Comparison of ENCODE assay signal across 19 cellular contexts in genomic region chr14:89440997-89441909, GRCh38. TPM values are rescaled to one million over a fixed set of nuclear protein-coding genes. Genes with fewer than 3 reads are reported as not detected.
DNase-seq lines count a peak whose midpoint lies in the region; ATAC-seq and TF ChIP-seq lines count a peak whose summit lies in the region.
"Had no signal": no experiment of that assay in that cellular context is flagged by ENCODE, and none has a peak within 500 bp of the region (broad histone marks: within the 10 kb centered on the region; RNA-seq: fewer than 3 reads in every experiment).

No MANE protein-coding gene starts in this region.

- H3K9me1 ChIP-seq in IMR-90 (ENCODE audit: insufficient read depth, low read length): peaks cover 14% of the 10 kb centered on the region

- no peaks in the 10 kb centered on the region for H3K27me3 ChIP-seq in IMR-90 (ENCODE audit: control insufficient read depth, insufficient read depth, low read length)
- H3K27me3 ChIP-seq: gastroesophageal sphincter, upper lobe of left lung had no signal

- no peak overlapping the region for H3K4me2 ChIP-seq in IMR-90 (ENCODE audit: low read depth, low read length)

- H3K23ac ChIP-seq in IMR-90 (ENCODE audit: low read depth, low read length): no peak overlapping the region

- CTCF ChIA-PET in activated CD4-positive, alpha-beta T cell treated with anti-CD3 and anti-CD28 coated beads for 36 hours (lab: Charles Lee): interaction anchor here (0.6 kb wide), 1 partner anchor 435 kb away, joined by 3 read pairs; no protein-coding TSS in a partner anchor
- CTCF ChIA-PET in IMR-90 (lab: Yijun Ruan, JAX): no interaction called here

- H2BK15ac ChIP-seq in IMR-90 (ENCODE audit: low read depth, low read length): no peak overlapping the region; the same call in 2 of the 3 replicates

- no peak overlapping the region for H2AFZ ChIP-seq in IMR-90 (replicated peaks; ENCODE audit: low read length, poor library complexity)

- POLR2A ChIA-PET in activated CD4-positive, alpha-beta T cell treated with anti-CD3 and anti-CD28 coated beads for 36 hours (lab: Charles Lee): no interaction called here
- POLR2A ChIA-PET in IMR-90 (lab: Charles Lee; ENCODE audit: unreplicated experiment): no interaction called here

- H3K27ac ChIP-seq in IMR-90 (ENCODE audit: insufficient read depth, low read length): no peak overlapping the region
- H3K27ac ChIP-seq: gastroesophageal sphincter, upper lobe of left lung had no signal

- TF ChIP-seq RAD21 in IMR-90 (IDR thresholded peaks at IDR 0.05; ENCODE audit: low read length): no peak

- H3K36me3 Mint-ChIP-seq in activated CD4-positive, alpha-beta T cell treated with anti-CD3 and anti-CD28 coated beads for 36 hours (ENCODE audit: low read depth): peaks cover 18% of the 10 kb centered on the region
- peaks cover 18% of the 10 kb centered on the region for H3K36me3 Mint-ChIP-seq in activated CD4-positive, alpha-beta T cell treated with anti-CD3 and anti-CD28 coated beads, Interleukin-2, amount 10 ng/mL, durations not matched to agents 24 days and 14 days (ENCODE audit: low read depth)
- H3K36me3 Mint-ChIP-seq in endothelial cell (ENCODE audit: low read depth, unreplicated experiment): no peaks in the 10 kb centered on the region

- no peak overlapping the region for H4K5ac ChIP-seq in IMR-90 (ENCODE audit: low read depth, low read length)

- peaks cover 3% of the 10 kb centered on the region for H3K9me3 Mint-ChIP-seq in activated CD4-positive, alpha-beta T cell treated with anti-CD3 and anti-CD28 coated beads for 36 hours (ENCODE audit: low read depth)
- H3K9me3 Mint-ChIP-seq in activated CD4-positive, alpha-beta T cell treated with anti-CD3 and anti-CD28 coated beads, Interleukin-2, amount 10 ng/mL, durations not matched to agents 24 days and 14 days: peaks cover 4% of the 10 kb centered on the region
- no peaks in the 10 kb centered on the region for H3K9me3 Mint-ChIP-seq in endothelial cell (ENCODE audit: unreplicated experiment)
- H3K9me3 Mint-ChIP-seq: activated T-cell treated with anti-CD3 and anti-CD28 coated beads, Interleukin-2, amount 50 U/mL, for 72 hours; neural crest cell had no signal

- H3K4ac ChIP-seq in IMR-90 (ENCODE audit: low read depth, low read length): 0 out of 2 replicates have a peak overlapping the region, but pooled peaks have one; percentile 34

- H2BK5ac ChIP-seq in IMR-90 (ENCODE audit: low read depth, low read length, poor library complexity, severe bottlenecking): no peak overlapping the region

- no peak overlapping the region for H3K56ac ChIP-seq in IMR-90 (ENCODE audit: extremely low read depth, insufficient read depth, low read length)

- peak overlapping the region; percentile 57 for H2AK9ac ChIP-seq in IMR-90 (replicated peaks; ENCODE audit: low read depth, low read length, poor library complexity)

- no peak overlapping the region; the same call in 1 of the 2 replicates for H4K91ac ChIP-seq in IMR-90 (ENCODE audit: insufficient read depth, low read depth, low read length)

- ATAC-seq in activated CD4-positive, alpha-beta T cell treated with anti-CD3 and anti-CD28 coated beads for 36 hours: no peak
- ATAC-seq in IMR-90 (ENCODE audit: low read depth): no peak
- ATAC-seq in GM21423 (IDR thresholded peaks at IDR 0.05; ENCODE audit: unreplicated experiment): no peak
- no peak for ATAC-seq in HG03565 (IDR thresholded peaks at IDR 0.05; ENCODE audit: unreplicated experiment)
- ATAC-seq: activated T-cell treated with anti-CD3 and anti-CD28 coated beads, Interleukin-2, amount 50 U/mL, for 72 hours; gastroesophageal sphincter had no signal

- H3K4me3 ChIP-seq in IMR-90 (ENCODE audit: insufficient read depth, low read depth, low read length): no peak overlapping the region
- H3K4me3 ChIP-seq: gastroesophageal sphincter, upper lobe of left lung had no signal

- DNase-seq in activated CD4-positive, alpha-beta T cell treated with anti-CD3 and anti-CD28 coated beads for 36 hours: no peak
- DNase-seq in activated CD4-positive, alpha-beta T cell treated with anti-CD3 and anti-CD28 coated beads, Interleukin-2, amount 10 ng/mL, durations not matched to agents 24 days and 14 days: no peak
- DNase-seq in IMR-90: no peak
- no peak for DNase-seq in endothelial cell (ENCODE audit: low spot score)
- peak; percentile 33 for DNase-seq in mesenteric fat pad (ENCODE audit: low spot score)
- no peak for DNase-seq in HuH-7 (ENCODE audit: low spot score)
- DNase-seq: activated T-cell treated with anti-CD3 and anti-CD28 coated beads, Interleukin-2, amount 50 U/mL, for 72 hours; COR-L47; DMS79 treated with DMSO at 0.1 percent for 48 hours; effector memory CD4-positive, alpha-beta T cell; KBM-7; left ventricle myocardium superior; NCI-H146; NCI-H524 treated with DMSO at 0.1 percent for 48 hours; upper lobe of left lung had no signal

- no peaks in the 10 kb centered on the region for H3K9me3 ChIP-seq in IMR-90 (ENCODE audit: control insufficient read depth, insufficient read depth, low read length)
- H3K9me3 ChIP-seq: gastroesophageal sphincter, upper lobe of left lung had no signal

- H3K9ac ChIP-seq in IMR-90 (ENCODE audit: low read depth, low read length): no peak overlapping the region

- no peak overlapping the region for H3K4me3 Mint-ChIP-seq in activated CD4-positive, alpha-beta T cell treated with anti-CD3 and anti-CD28 coated beads for 36 hours
- H3K4me3 Mint-ChIP-seq in activated CD4-positive, alpha-beta T cell treated with anti-CD3 and anti-CD28 coated beads, Interleukin-2, amount 10 ng/mL, durations not matched to agents 24 days and 14 days: no peak overlapping the region
- H3K4me3 Mint-ChIP-seq in endothelial cell (ENCODE audit: unreplicated experiment): no peak overlapping the region
- H3K4me3 Mint-ChIP-seq: activated T-cell treated with anti-CD3 and anti-CD28 coated beads, Interleukin-2, amount 50 U/mL, for 72 hours; neural crest cell had no signal

- peaks cover 26 to 41% of the 10 kb centered on the region in 2 experiments for H3K79me1 ChIP-seq in IMR-90 (ENCODE audit: low read depth in 1 of 2, low read length in 2 of 2)

- H3K27ac Mint-ChIP-seq in activated CD4-positive, alpha-beta T cell treated with anti-CD3 and anti-CD28 coated beads for 36 hours: peak overlapping the region; percentile 31
- no peak overlapping the region for H3K27ac Mint-ChIP-seq in activated CD4-positive, alpha-beta T cell treated with anti-CD3 and anti-CD28 coated beads, Interleukin-2, amount 10 ng/mL, durations not matched to agents 24 days and 14 days
- peak overlapping the region; percentile 7 for H3K27ac Mint-ChIP-seq in endothelial cell (ENCODE audit: unreplicated experiment)
- H3K27ac Mint-ChIP-seq: activated T-cell treated with anti-CD3 and anti-CD28 coated beads, Interleukin-2, amount 50 U/mL, for 72 hours had no signal

- TF ChIP-seq CTCF in IMR-90 (conservative IDR thresholded peaks at IDR 0.05; ENCODE audit: low read depth, low read length) (no peak), endothelial cell (IDR thresholded peaks at IDR 0.05; ENCODE audit: unreplicated experiment) (no peak)

- 0 out of 2 replicates have a peak, but pooled peaks cover 1% of the 10 kb centered on the region for H3K36me3 ChIP-seq in IMR-90 (ENCODE audit: control insufficient read depth, insufficient read depth, low read length)
- H3K36me3 ChIP-seq: gastroesophageal sphincter, upper lobe of left lung had no signal

- peak overlapping the region; percentile 43; the same call in 1 of the 2 replicates for H2AK5ac ChIP-seq in IMR-90 (ENCODE audit: low read depth, low read length)

- peaks cover 14% of the 10 kb centered on the region for H3K4me1 ChIP-seq in IMR-90 (ENCODE audit: control insufficient read depth, insufficient read depth, low read length)

- H3K27me3 Mint-ChIP-seq in activated CD4-positive, alpha-beta T cell treated with anti-CD3 and anti-CD28 coated beads for 36 hours: no peaks in the 10 kb centered on the region
- H3K27me3 Mint-ChIP-seq in activated CD4-positive, alpha-beta T cell treated with anti-CD3 and anti-CD28 coated beads, Interleukin-2, amount 10 ng/mL, durations not matched to agents 24 days and 14 days: no peaks in the 10 kb centered on the region
- H3K27me3 Mint-ChIP-seq in endothelial cell (ENCODE audit: unreplicated experiment): peaks cover 5% of the 10 kb centered on the region

- dilution Hi-C loops in IMR-90 (cut with HindIII; ENCODE audit: low sequenced_read_pairs, unreplicated experiment): no loop called here

- no peak overlapping the region for H3K18ac ChIP-seq in IMR-90 (ENCODE audit: low read depth, low read length)

- intact Hi-C loops in activated CD4-positive, alpha-beta T cell treated with anti-CD3 and anti-CD28 coated beads for 36 hours (cut with DNase I, micrococcal nuclease): no loop called here
- intact Hi-C loops in activated CD4-positive, alpha-beta T cell treated with anti-CD3 and anti-CD28 coated beads, Interleukin-2, amount 10 ng/mL, durations not matched to agents 24 days and 14 days (cut with micrococcal nuclease): no loop called here
- intact Hi-C loops in IMR-90 (cut with micrococcal nuclease): no loop called here

- peaks cover 61% of the 10 kb centered on the region for H3K4me1 Mint-ChIP-seq in activated CD4-positive, alpha-beta T cell treated with anti-CD3 and anti-CD28 coated beads for 36 hours
- H3K4me1 Mint-ChIP-seq in activated CD4-positive, alpha-beta T cell treated with anti-CD3 and anti-CD28 coated beads, Interleukin-2, amount 10 ng/mL, durations not matched to agents 24 days and 14 days: peaks cover 33% of the 10 kb centered on the region
- peaks cover 25% of the 10 kb centered on the region for H3K4me1 Mint-ChIP-seq in endothelial cell (ENCODE audit: unreplicated experiment)
- H3K4me1 Mint-ChIP-seq: neural crest cell had no signal

- no peak for TF ChIP-seq POLR2A in IMR-90 (IDR thresholded peaks at IDR 0.05; ENCODE audit: low read depth, low read length)

- H2BK120ac ChIP-seq in IMR-90 (ENCODE audit: low read depth, low read length): no peak overlapping the region

- no peaks in the 10 kb centered on the region for H4K20me1 ChIP-seq in IMR-90 (ENCODE audit: insufficient read depth, low read length)

- no peak overlapping the region; the same call in 1 of the 2 replicates for H3K14ac ChIP-seq in IMR-90 (replicated peaks; ENCODE audit: low read depth, low read length)

- H2BK20ac ChIP-seq in IMR-90 (ENCODE audit: low read depth, low read length): no peak overlapping the region

- WGBS in IMR-90 (ENCODE audit: extremely low coverage in 2 of 2, insufficient read length in 1 of 2), 2 experiments: 11% methylated on average over 1 of the region's 11 CpGs; no CpG with 5 or more reads in 1 of the 2 experiments

- in situ Hi-C loops in IMR-90 (cut with MboI; ENCODE audit: low sequenced_read_pairs): no loop called here

- no peak overlapping the region for H4K8ac ChIP-seq in IMR-90 (ENCODE audit: low read depth in 2 of 2, low read length in 2 of 2)

- no TSS peak for BruUV-seq in IMR-90 (replicated peaks; lab: Mats Ljungman, UMichigan)

RNA-seq across cellular contexts. Expression of gene FOXN3, which starts 24.2 kb away (rescaled TPM):
- total RNA-seq in activated CD4-positive, alpha-beta T cell treated with anti-CD3 and anti-CD28 coated beads for 36 hours: 10 to 100 TPM; 69.1 to 76.3 TPM
- 80.0 and 85.2 TPM in 2 replicates for total RNA-seq in activated CD4-positive, alpha-beta T cell treated with anti-CD3 and anti-CD28 coated beads, Interleukin-2, amount 10 ng/mL, durations not matched to agents 24 days and 14 days
- total RNA-seq in IMR-90 (2012; rRNA removed) (32.5 and 33.7 TPM in 2 replicates), endothelial cell (ENCODE audit: unreplicated experiment) (108 TPM), mesenteric fat pad (136 TPM)
- polyA plus RNA-seq in IMR-90 (2012; rRNA removed): 22.6 and 23.5 TPM in 2 replicates
- polyA plus RNA-seq in IMR-90 (2012; cell fraction: cytosol; rRNA removed): 13.7 and 16.8 TPM in 2 replicates
- polyA plus RNA-seq in IMR-90 (2012; cell fraction: nucleus; rRNA removed; ENCODE audit: low replicate concordance): 13.3 and 17.3 TPM in 2 replicates
